Comparison of ENCODE assay signal across 12 cellular contexts in genomic region chr1:248926401-248927182, GRCh38. TPM values are rescaled to one million over a fixed set of nuclear protein-coding genes. Genes with fewer than 3 reads are reported as not detected.
DNase-seq lines count a peak whose midpoint lies in the region; ATAC-seq and TF ChIP-seq lines count a peak whose summit lies in the region.
"Had no signal": no experiment of that assay in that cellular context is flagged by ENCODE, and none has a peak within 500 bp of the region (broad histone marks: within the 10 kb centered on the region; RNA-seq: fewer than 3 reads in every experiment).

No MANE protein-coding gene starts in this region.

- no peaks in the 10 kb centered on the region for H3K9me3 Mint-ChIP-seq in Caco-2 (ENCODE audit: unreplicated experiment)
- H3K9me3 Mint-ChIP-seq: brain had no signal

- 6% methylated on average over 3 of the region's 7 CpGs for WGBS in mesenchymal stem cell

- DNase-seq in Caco-2 (no peak), astrocyte of the hippocampus (ENCODE audit: low read depth, low spot score) (peak; percentile 51), mesenchymal stem cell (peak; percentile 93), GF-D8 (lab: John Stamatoyannopoulos, UW) (no peak), 8988T (no peak), left ventricle myocardium inferior (no peak)
- DNase-seq: NCI-H2081 had no signal

- intact Hi-C loops in Caco-2 (cut with micrococcal nuclease; ENCODE audit: unreplicated experiment): no loop called here
- intact Hi-C loops in left ventricle myocardium inferior (cut with micrococcal nuclease): no loop called here

- no peaks in the 10 kb centered on the region for H3K79me2 ChIP-seq in KMS-11 (ENCODE audit: insufficient read depth, low read depth)

- POLR2A ChIA-PET in Caco-2 (lab: Charles Lee): no interaction called here

- H3K4me1 Mint-ChIP-seq in Caco-2 (ENCODE audit: low read depth, unreplicated experiment): no peaks in the 10 kb centered on the region

- H3K27me3 ChIP-seq in Caco-2 (replicated peaks; ENCODE audit: control insufficient read depth, insufficient read depth, low read length) (no peaks in the 10 kb centered on the region), KMS-11 (ENCODE audit: insufficient read depth, low read depth) (no peaks in the 10 kb centered on the region), mesenchymal stem cell (ENCODE audit: control insufficient read depth in 1 of 2, insufficient read depth in 1 of 2, low read length in 2 of 2) (no peaks in the 10 kb centered on the region), left ventricle myocardium inferior (ENCODE audit: low read depth) (no peaks in the 10 kb centered on the region)

- H3K4me1 ChIP-seq in Caco-2 (no peaks in the 10 kb centered on the region), KMS-11 (ENCODE audit: low read depth, poor library complexity, severe bottlenecking) (peaks cover 63% of the 10 kb centered on the region), mesenchymal stem cell (ENCODE audit: control insufficient read depth, insufficient read depth, low read depth, low read length) (peaks cover 5% of the 10 kb centered on the region), left ventricle myocardium inferior (peaks cover 15% of the 10 kb centered on the region)

- H2BK120ac ChIP-seq in mesenchymal stem cell (ENCODE audit: low read depth, low read length): no peak overlapping the region

- H3K4me3 ChIP-seq in Caco-2 (ENCODE audit: low read depth, low read length) (no peak overlapping the region), KMS-11 (IDR thresholded peaks at IDR 0.05; ENCODE audit: insufficient read depth, low read depth, low read length) (no peak overlapping the region), mesenchymal stem cell (ENCODE audit: insufficient read depth in 1 of 2, low read depth in 1 of 2, low read length in 2 of 2) (no peak overlapping the region), left ventricle myocardium inferior (no peak overlapping the region)

- H3K36me3 ChIP-seq in Caco-2 (ENCODE audit: control insufficient read depth, insufficient read depth, low read length) (no peaks in the 10 kb centered on the region), KMS-11 (ENCODE audit: insufficient read depth) (no peaks in the 10 kb centered on the region), mesenchymal stem cell (ENCODE audit: control insufficient read depth in 1 of 2, insufficient read depth in 2 of 2, low read depth in 1 of 2, low read length in 2 of 2) (peaks cover 0 to 3% of the 10 kb centered on the region in 2 experiments), left ventricle myocardium inferior (peaks cover 4% of the 10 kb centered on the region)

- H4K8ac ChIP-seq in mesenchymal stem cell (ENCODE audit: low read length): no peak overlapping the region

- H2AFZ ChIP-seq in KMS-11 (ENCODE audit: low read depth): no peak overlapping the region
- H2AFZ ChIP-seq in mesenchymal stem cell (ENCODE audit: low read depth, low read length): no peak overlapping the region

- H3K27ac Mint-ChIP-seq in Caco-2 (ENCODE audit: unreplicated experiment): peak overlapping the region; percentile 19

- H2AK5ac ChIP-seq in mesenchymal stem cell (ENCODE audit: low read length, severe bottlenecking): no peak overlapping the region

- no peak overlapping the region for H3K4me3 Mint-ChIP-seq in Caco-2 (ENCODE audit: unreplicated experiment)
- H3K4me3 Mint-ChIP-seq: brain had no signal

- no peak overlapping the region for H2BK15ac ChIP-seq in mesenchymal stem cell (ENCODE audit: low read depth, poor library complexity, severe bottlenecking)

- TF ChIP-seq CTCF in Caco-2 (IDR thresholded peaks at IDR 0.05; ENCODE audit: insufficient read depth in 1 of 2, low read depth in 1 of 2, low read length in 1 of 2, severe bottlenecking in 1 of 2, unreplicated experiment in 1 of 2) (no peak), KMS-11 (conservative IDR thresholded peaks at IDR 0.05; ENCODE audit: low read depth, low read length) (no peak), left ventricle myocardium inferior (IDR thresholded peaks at IDR 0.05; ENCODE audit: borderline replicate concordance) (no peak)

- no peak overlapping the region for H4K91ac ChIP-seq in mesenchymal stem cell (ENCODE audit: low read length)

- no peaks in the 10 kb centered on the region for H3K27me3 Mint-ChIP-seq in Caco-2 (ENCODE audit: insufficient read depth, unreplicated experiment)

- no peak overlapping the region for H3K18ac ChIP-seq in mesenchymal stem cell (ENCODE audit: low read depth in 1 of 2, low read length in 2 of 2)

- no peak overlapping the region for H3K14ac ChIP-seq in mesenchymal stem cell (ENCODE audit: low read length in 2 of 2)

- H3K9me3 ChIP-seq in Caco-2 (no peaks in the 10 kb centered on the region), mesenchymal stem cell (ENCODE audit: control insufficient read depth, low read length) (no peaks in the 10 kb centered on the region), left ventricle myocardium inferior (replicated peaks) (no peaks in the 10 kb centered on the region)

- no peaks in the 10 kb centered on the region for H4K20me1 ChIP-seq in KMS-11 (ENCODE audit: insufficient read depth)

- H3K9ac ChIP-seq in KMS-11 (no peak overlapping the region), mesenchymal stem cell (ENCODE audit: low read length) (peak overlapping the region; percentile 44)

- no peak overlapping the region for H3K23ac ChIP-seq in mesenchymal stem cell (ENCODE audit: low read length in 2 of 2)

- H2BK5ac ChIP-seq in mesenchymal stem cell (ENCODE audit: low read depth, low read length, poor library complexity, severe bottlenecking): no peak overlapping the region

- H3K36me3 Mint-ChIP-seq in Caco-2 (ENCODE audit: insufficient read depth, unreplicated experiment): peaks cover 6% of the 10 kb centered on the region

- no peak overlapping the region for H3K4ac ChIP-seq in mesenchymal stem cell (ENCODE audit: low read depth in 1 of 2, low read length in 2 of 2)

- H3K27ac ChIP-seq in KMS-11 (peak overlapping the region; percentile 28; the same call in 1 of the 2 replicates), mesenchymal stem cell (ENCODE audit: low read length, poor library complexity, severe bottlenecking) (no peak overlapping the region), left ventricle myocardium inferior (replicated peaks) (no peak overlapping the region)

- H2BK12ac ChIP-seq in mesenchymal stem cell (ENCODE audit: low read length in 2 of 2): no peak overlapping the region

- H3K4me2 ChIP-seq in KMS-11 (peak overlapping the region; percentile 87), mesenchymal stem cell (ENCODE audit: low read length, poor library complexity, severe bottlenecking) (no peak overlapping the region)

- CTCF ChIA-PET in Caco-2 (lab: Charles Lee): no interaction called here

- ATAC-seq in HG03439 (IDR thresholded peaks at IDR 0.05; ENCODE audit: unreplicated experiment): no peak
- ATAC-seq: HepG2, left lobe of liver had no signal

- BruUV-seq in Caco-2 (replicated peaks; lab: Mats Ljungman, UMichigan): no TSS peak

- no peaks in the 10 kb centered on the region for H3K79me1 ChIP-seq in mesenchymal stem cell (replicated peaks; ENCODE audit: low read length, poor library complexity, severe bottlenecking)

RNA-seq across cellular contexts. Expression of gene PGBD2, which starts 20.6 kb away (rescaled TPM):
- total RNA-seq in Caco-2 (2022) (6.7 and 7.0 TPM in 2 replicates), left ventricle myocardium inferior (3.9 TPM)
- polyA plus RNA-seq in mesenchymal stem cell (2013, experiment 1 of 2): 1.7 TPM
- polyA plus RNA-seq in mesenchymal stem cell (2013, experiment 2 of 2): 1.8 TPM

Comparison
In these comparisons a context has a peak if more than half of its experiments do, and no peak if none do; other contexts are left out.
1. DNase-seq: peak in astrocyte of the hippocampus (single experiment) and mesenchymal stem cell (single experiment); none in Caco-2 (0 of 2), GF-D8 (single experiment), 8988T (single experiment) and left ventricle myocardium inferior (single experiment).